ENCODE assay signal across 10 cellular contexts in the genomic region with DNA sequence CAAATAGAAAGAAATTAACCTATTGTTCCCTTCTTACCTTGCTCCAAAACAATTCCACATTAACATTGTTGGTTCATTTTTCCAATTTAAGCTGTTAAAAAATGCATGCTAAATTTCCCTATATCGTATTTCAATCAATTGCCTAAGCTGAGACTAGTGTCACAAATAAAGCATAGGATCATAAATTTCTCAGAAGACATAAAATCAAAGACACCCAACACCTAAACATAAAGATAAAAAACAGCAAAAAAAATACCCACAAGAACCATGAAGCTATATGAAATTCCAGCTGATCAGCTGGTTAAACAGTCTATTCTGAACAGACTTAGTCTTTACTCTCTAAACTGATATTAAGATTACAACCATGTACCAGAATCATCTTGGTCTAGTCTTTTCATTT.
"Had no signal": no experiment of that assay in that cellular context is flagged by ENCODE, and none has a peak within 500 bp of the region (broad histone marks: within the 10 kb centered on the region; RNA-seq: fewer than 3 reads in every experiment).

No MANE protein-coding gene starts in this region.

- H3K27ac Mint-ChIP-seq: HFFc6 had no signal

- H3K27ac ChIP-seq: GM23248, HL-60 had no signal

- H3K4me3 Mint-ChIP-seq: HFFc6 had no signal

- H3K36me3 ChIP-seq: HAP-1 had no signal

- H3K9me3 ChIP-seq: HAP-1 had no signal

- ATAC-seq: HCT116, K562 had no signal

- DNase-seq: GM23248, GOT3, H7, HFFc6, IMR-90, KG1 had no signal

- FAIRE-seq: K562 had no signal

- H3K4me3 ChIP-seq: GM23248, HAP-1, K562 had no signal
